ENCODE assay signal across 9 cellular contexts in genomic region chr11:120651396-120651795, GRCh38.
"Had no signal": no experiment of that assay in that cellular context is flagged by ENCODE, and none has a peak within 500 bp of the region (broad histone marks: within the 10 kb centered on the region; RNA-seq: fewer than 3 reads in every experiment).

No MANE protein-coding gene starts in this region.

- ATAC-seq: HCT116, HepG2 had no signal

- DNase-seq: GM23248, GOT3, H7, HFFc6 had no signal

- H3K9me3 ChIP-seq: HAP-1 had no signal

- H3K27ac ChIP-seq: GM23248, HL-60 had no signal

- H3K27ac Mint-ChIP-seq: HFFc6, IgD-negative memory B cell had no signal

- H3K4me3 ChIP-seq: GM23248, HAP-1 had no signal

- H3K4me3 Mint-ChIP-seq: HFFc6, IgD-negative memory B cell had no signal

- H3K9me3 Mint-ChIP-seq: HFFc6, IgD-negative memory B cell had no signal

- H3K4me1 ChIP-seq: HAP-1 had no signal

- H3K36me3 Mint-ChIP-seq: IgD-negative memory B cell had no signal

- H3K36me3 ChIP-seq: HAP-1 had no signal
